Comparison of ENCODE assay signal across 13 cellular contexts in genomic region chr4:53763813-53764597, GRCh38.
DNase-seq lines count a peak whose midpoint lies in the region; ATAC-seq and TF ChIP-seq lines count a peak whose summit lies in the region.
"Had no signal": no experiment of that assay in that cellular context is flagged by ENCODE, and none has a peak within 500 bp of the region (broad histone marks: within the 10 kb centered on the region; RNA-seq: fewer than 3 reads in every experiment).

No MANE protein-coding gene starts in this region.

- H3K9me3 ChIP-seq in breast epithelium, result no peaks in the 10 kb centered on the region
- H3K9me3 ChIP-seq in left lung, result no peaks in the 10 kb centered on the region
- no peaks in the 10 kb centered on the region for H3K9me3 ChIP-seq in uterus

- H3K4me1 Mint-ChIP-seq in MCF 10A (ENCODE audit: insufficient read depth, unreplicated experiment), result no peaks in the 10 kb centered on the region
- H3K4me1 Mint-ChIP-seq in activated T-helper 17 cell treated with anti-CD3 and anti-CD28 coated beads, Interleukin-2, amount 50 U/mL, for 72 hours, result no peaks in the 10 kb centered on the region

- CTCF ChIA-PET in MCF 10A (lab: Yijun Ruan, JAX), result interaction anchor here (0.6 to 1.1 kb wide), 2 partner anchors 57 to 84 kb away, joined by 3 to 4 read pairs; no protein-coding TSS in a partner anchor

- H3K4me3 ChIP-seq in breast epithelium (no peak overlapping the region), left lung (no peak overlapping the region), uterus (no peak overlapping the region)

- H3K36me3 Mint-ChIP-seq in MCF 10A (ENCODE audit: insufficient read depth, unreplicated experiment), result no peaks in the 10 kb centered on the region
- no peaks in the 10 kb centered on the region for H3K36me3 Mint-ChIP-seq in activated T-helper 17 cell treated with anti-CD3 and anti-CD28 coated beads, Interleukin-2, amount 50 U/mL, for 72 hours (ENCODE audit: low read depth)

- TF ChIP-seq POLR2A in breast epithelium (IDR thresholded peaks at IDR 0.05), result no peak
- no peak for TF ChIP-seq POLR2A in uterus (IDR thresholded peaks at IDR 0.05)

- no peak overlapping the region for H3K27ac ChIP-seq in breast epithelium
- H3K27ac ChIP-seq in left lung, result peak overlapping the region in 1 of 2 donors; percentile 27
- peak overlapping the region; percentile 65 to 66 for H3K27ac ChIP-seq in uterus

- TF ChIP-seq CTCF in MCF 10A (IDR thresholded peaks at IDR 0.05; ENCODE audit: unreplicated experiment), result no peak
- TF ChIP-seq CTCF in breast epithelium (IDR thresholded peaks at IDR 0.05), result no peak
- TF ChIP-seq CTCF in left lung (IDR thresholded peaks at IDR 0.05), result no peak
- TF ChIP-seq CTCF in uterus (IDR thresholded peaks at IDR 0.05), result no peak

- H3K4me3 Mint-ChIP-seq in MCF 10A (ENCODE audit: unreplicated experiment), result no peak overlapping the region
- H3K4me3 Mint-ChIP-seq in activated T-helper 17 cell treated with anti-CD3 and anti-CD28 coated beads, Interleukin-2, amount 50 U/mL, for 72 hours, result no peak overlapping the region
- H3K4me3 Mint-ChIP-seq: activated B cell treated with CpG ODN at 0.5 μM for 24 hours had no signal

- no peaks in the 10 kb centered on the region for H3K4me1 ChIP-seq in breast epithelium
- peaks cover 4 to 6% of the 10 kb centered on the region in 2 donors for H3K4me1 ChIP-seq in left lung
- peaks cover 0 to 5% of the 10 kb centered on the region in 2 donors for H3K4me1 ChIP-seq in uterus

- DNase-seq in MCF 10A (ENCODE audit: unreplicated experiment) (peak; percentile 9), breast epithelium (ENCODE audit: low spot score in 2 of 2) (no peak), astrocyte of the hippocampus (ENCODE audit: low read depth, low spot score) (peak; percentile 65), left lung (peak in 1 of 2 donors; percentile 40), uterus (no peak), cerebellum (ENCODE audit: low spot score) (no peak)
- no peak for DNase-seq in stimulated activated CD4-positive, alpha-beta T cell treated with anti-CD3 and anti-CD28 coated beads, Interleukin-4, amount 100 ng/mL, for 1 hour
- DNase-seq: 8988T, activated B cell treated with CpG ODN at 0.5 μM for 24 hours, activated gamma-delta T cell treated with Interleukin-2 at 50 U/mL for 16 hours, islet precursor cell, NCI-H1930 had no signal

- POLR2A ChIA-PET in MCF 10A (lab: Yijun Ruan, JAX), result no interaction called here

- BruUV-seq in MCF 10A (replicated peaks; lab: Mats Ljungman, UMichigan), result no TSS peak

- intact Hi-C loops in MCF 10A (cut with micrococcal nuclease) (no loop called here), breast epithelium (cut with DNase I; ENCODE audit: low total_unique reads) (no loop called here), left lung (cut with DNase I) (no loop called here), uterus (cut with DNase I; ENCODE audit: low total_unique reads) (no loop called here)

- peak; percentile 27 for ATAC-seq in left lung
- ATAC-seq in activated T-helper 17 cell treated with anti-CD3 and anti-CD28 coated beads, Interleukin-2, amount 50 U/mL, for 72 hours (replicated peaks), result no peak

- H3K27me3 Mint-ChIP-seq in MCF 10A (ENCODE audit: insufficient read depth, unreplicated experiment), result no peaks in the 10 kb centered on the region
- no peaks in the 10 kb centered on the region for H3K27me3 Mint-ChIP-seq in activated T-helper 17 cell treated with anti-CD3 and anti-CD28 coated beads, Interleukin-2, amount 50 U/mL, for 72 hours
- H3K27me3 Mint-ChIP-seq: activated B cell treated with CpG ODN at 0.5 μM for 24 hours had no signal

- no peaks in the 10 kb centered on the region for H3K9me3 Mint-ChIP-seq in MCF 10A (ENCODE audit: unreplicated experiment)
- no peaks in the 10 kb centered on the region for H3K9me3 Mint-ChIP-seq in activated T-helper 17 cell treated with anti-CD3 and anti-CD28 coated beads, Interleukin-2, amount 50 U/mL, for 72 hours

- no peak overlapping the region for H3K27ac Mint-ChIP-seq in MCF 10A (ENCODE audit: low read depth, unreplicated experiment)
- no peak overlapping the region for H3K27ac Mint-ChIP-seq in activated T-helper 17 cell treated with anti-CD3 and anti-CD28 coated beads, Interleukin-2, amount 50 U/mL, for 72 hours
- H3K27ac Mint-ChIP-seq: activated B cell treated with CpG ODN at 0.5 μM for 24 hours had no signal

- H3K27me3 ChIP-seq in breast epithelium, result no peaks in the 10 kb centered on the region
- H3K27me3 ChIP-seq in left lung, result no peaks in the 10 kb centered on the region
- no peaks in the 10 kb centered on the region for H3K27me3 ChIP-seq in uterus

- no peaks in the 10 kb centered on the region for H3K36me3 ChIP-seq in breast epithelium
- no peaks in the 10 kb centered on the region for H3K36me3 ChIP-seq in left lung
- no peaks in the 10 kb centered on the region for H3K36me3 ChIP-seq in uterus

Comparison
In these comparisons a context has a peak if more than half of its experiments do, and no peak if none do; other contexts are left out.
1. DNase-seq: peak in MCF 10A (single experiment) and astrocyte of the hippocampus (single experiment); none in breast epithelium (0 of 2), uterus (0 of 2), cerebellum (single experiment) and stimulated activated CD4-positive, alpha-beta T cell treated with anti-CD3 and anti-CD28 coated beads, Interleukin-4, amount 100 ng/mL, for 1 hour (single experiment).
2. H3K27ac ChIP-seq: peak in uterus (2 of 2); none in breast epithelium (0 of 2).